12 cellular contexts compared by ENCODE assay signal in genomic region chr1:32472966-32473365, GRCh38. TPM values are rescaled to one million over a fixed set of nuclear protein-coding genes. Genes with fewer than 3 reads are reported as not detected.
"Had no signal": no experiment of that assay in that cellular context is flagged by ENCODE, and none has a peak within 500 bp of the region (broad histone marks: within the 10 kb centered on the region; RNA-seq: fewer than 3 reads in every experiment).

No MANE protein-coding gene starts in this region.

RNA-seq across cellular contexts. Expression of gene ZBTB8B, which starts 8.1 kb away (rescaled TPM):
- total RNA-seq: activated CD4-positive, alpha-beta memory T cell treated with anti-CD3 and anti-CD28 coated beads for 36 hours; activated CD4-positive, alpha-beta memory T cell treated with anti-CD3 and anti-CD28 coated beads, Interleukin-2, amount 10 ng/mL, durations not matched to agents 7 days and 5 days; activated CD4-positive, alpha-beta T cell treated with anti-CD3 and anti-CD28 coated beads for 36 hours; activated CD4-positive, alpha-beta T cell treated with anti-CD3 and anti-CD28 coated beads, Interleukin-2, amount 10 ng/mL, durations not matched to agents 24 days and 14 days; activated CD4-positive, alpha-beta T cell treated with anti-CD3 and anti-CD28 coated beads, Interleukin-2, amount 10 ng/mL, durations not matched to agents 7 days and 5 days; activated CD8-positive, alpha-beta memory T cell treated with anti-CD3 and anti-CD28 coated beads for 36 hours; activated CD8-positive, alpha-beta memory T cell treated with anti-CD3 and anti-CD28 coated beads, Interleukin-2, amount 10 ng/mL, durations not matched to agents 7 days and 5 days; activated CD8-positive, alpha-beta T cell treated with anti-CD3 and anti-CD28 coated beads for 36 hours; activated CD8-positive, alpha-beta T cell treated with anti-CD3 and anti-CD28 coated beads, Interleukin-2, amount 10 ng/mL, durations not matched to agents 7 days and 5 days; T-helper 1 cell treated with Interleukin-12 subunit alpha and Interleukin-12 subunit beta and Interleukin-4 antibody, amounts not matched to agents 30 ng/mL and 1 ng/mL, for 36 hours; T-helper 17 cell; T-helper 2 cell treated with Interferon-gamma antibody and Interleukin-4, amounts not matched to agents 100 ng/mL and 5 ng/mL, for 36 hours had no signal
